Comparison of ENCODE assay signal across 8 cellular contexts in the genomic region with DNA sequence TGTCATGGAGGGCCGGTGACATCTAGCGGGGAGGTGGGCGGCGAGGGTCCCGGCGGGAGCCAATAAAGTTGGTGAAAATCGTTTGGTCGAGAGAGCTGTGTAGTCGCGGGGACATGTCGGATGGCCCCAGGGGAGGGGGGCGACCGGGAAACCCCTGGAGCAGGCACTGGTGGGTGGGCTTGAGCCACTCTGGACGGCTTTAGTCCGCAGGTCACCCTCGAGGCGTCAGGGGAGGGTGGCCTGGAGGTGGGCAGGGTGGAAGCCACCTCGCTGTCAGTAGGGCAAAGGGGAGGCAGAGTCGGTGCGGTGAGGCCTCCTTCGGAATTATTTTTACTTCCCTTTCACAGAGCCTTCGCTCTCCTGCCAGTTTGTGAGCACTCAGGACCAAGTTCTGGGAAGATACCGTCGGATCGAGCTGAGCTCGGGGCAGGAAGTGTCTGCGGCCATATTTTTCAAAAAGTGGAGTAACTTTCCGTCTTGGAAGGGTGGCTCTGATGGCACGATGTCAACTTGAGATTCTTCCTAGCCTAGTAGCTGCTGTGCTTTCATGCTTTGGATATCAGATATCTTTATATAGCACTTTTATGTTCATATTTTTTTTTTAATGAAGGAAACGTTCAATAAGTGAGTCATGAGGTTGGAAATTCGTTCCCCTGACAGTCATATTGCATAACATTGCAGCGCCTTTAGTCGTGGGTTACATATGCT. TPM values are rescaled to one million over a fixed set of nuclear protein-coding genes. Genes with fewer than 3 reads are reported as not detected.
DNase-seq lines count a peak whose midpoint lies in the region; ATAC-seq, FAIRE-seq and TF ChIP-seq lines count a peak whose summit lies in the region.

No MANE protein-coding gene starts in this region.

- H3K4me3 ChIP-seq in endothelial cell of umbilical vein (replicated peaks in 1 of 3; ENCODE audit: insufficient read depth in 1 of 3, low read depth in 1 of 3, low read length in 3 of 3) (peak overlapping the region; percentile 50 to 78 (median 56)), SJCRH30 (no peak overlapping the region)

- FAIRE-seq in endothelial cell of umbilical vein (lab: Jason Lieb, UNC): peak; percentile 66

- no peaks in the 10 kb centered on the region for H3K27me3 Mint-ChIP-seq in activated CD8-positive, alpha-beta T cell treated with anti-CD3 and anti-CD28 coated beads for 36 hours
- H3K27me3 Mint-ChIP-seq in mesothelial cell of epicardium (ENCODE audit: low read depth): no peaks in the 10 kb centered on the region

- POLR2A ChIA-PET in activated CD8-positive, alpha-beta T cell treated with anti-CD3 and anti-CD28 coated beads for 36 hours (lab: Charles Lee): interaction anchor here (0.6 to 2.9 kb wide), 13 partner anchors 9 to 409 kb away, joined by 3 to 15 read pairs (median 4); a partner anchor contains a TSS
- POLR2A ChIA-PET in endothelial cell of umbilical vein (lab: Charles Lee): interaction anchor here (1.6 kb wide), 1 partner anchor 28 kb away, joined by 6 read pairs; a partner anchor contains a TSS

- no TSS peak for BruUV-seq in endothelial cell of umbilical vein (replicated peaks; lab: Mats Ljungman, UMichigan)

- H3K4me1 Mint-ChIP-seq in activated CD8-positive, alpha-beta T cell treated with anti-CD3 and anti-CD28 coated beads for 36 hours (ENCODE audit: low read depth): peaks cover 30% of the 10 kb centered on the region
- H3K4me1 Mint-ChIP-seq in mesothelial cell of epicardium: peaks cover 46% of the 10 kb centered on the region

- no peaks in the 10 kb centered on the region for H3K9me1 ChIP-seq in endothelial cell of umbilical vein (replicated peaks; ENCODE audit: control insufficient read depth, extremely low read depth, insufficient read depth, low read length)

- H3K27ac ChIP-seq in endothelial cell of umbilical vein (ENCODE audit: insufficient read depth, low read depth, low read length) (peak overlapping the region; percentile 77), substantia nigra (ENCODE audit: low read depth, low read length, poor library complexity, severe bottlenecking) (peak overlapping the region; percentile 79), SJCRH30 (no peak overlapping the region)

- peak overlapping the region; percentile 80 for H3K9ac ChIP-seq in endothelial cell of umbilical vein (replicated peaks; ENCODE audit: extremely low read depth, insufficient read depth, low read length)

- H3K4me1 ChIP-seq in endothelial cell of umbilical vein (ENCODE audit: control insufficient read depth, extremely low read depth, insufficient read depth, low read length) (peaks cover 18% of the 10 kb centered on the region), SJCRH30 (no peaks in the 10 kb centered on the region)

- H3K27ac Mint-ChIP-seq in activated CD8-positive, alpha-beta T cell treated with anti-CD3 and anti-CD28 coated beads for 36 hours: peak overlapping the region; percentile 91
- H3K27ac Mint-ChIP-seq in mesothelial cell of epicardium: peak overlapping the region; percentile 98

- intact Hi-C loops in activated CD8-positive, alpha-beta T cell treated with anti-CD3 and anti-CD28 coated beads for 36 hours (cut with micrococcal nuclease): loop anchor here (1.0 to 5.0 kb wide), 3 partner anchors 27 to 383 kb away; a partner anchor contains a TSS
- intact Hi-C loops in endothelial cell of umbilical vein (cut with micrococcal nuclease): loop anchor here (1.0 to 5.0 kb wide), 8 partner anchors 28 to 1107 kb away; a partner anchor contains a TSS

- H3K27me3 ChIP-seq in endothelial cell of umbilical vein (ENCODE audit: control insufficient read depth in 2 of 2, insufficient read depth in 2 of 2, low read length in 2 of 2): no peaks in the 10 kb centered on the region
- H3K27me3 ChIP-seq in SJCRH30: no peaks in the 10 kb centered on the region

- H3K9me3 Mint-ChIP-seq in activated CD8-positive, alpha-beta T cell treated with anti-CD3 and anti-CD28 coated beads for 36 hours: no peaks in the 10 kb centered on the region
- H3K9me3 Mint-ChIP-seq in mesothelial cell of epicardium: no peaks in the 10 kb centered on the region

- no peaks in the 10 kb centered on the region for H4K20me1 ChIP-seq in endothelial cell of umbilical vein (replicated peaks; ENCODE audit: control insufficient read depth, extremely low read depth, insufficient read depth, low read length)

- H3K36me3 Mint-ChIP-seq in activated CD8-positive, alpha-beta T cell treated with anti-CD3 and anti-CD28 coated beads for 36 hours (ENCODE audit: low read depth): peaks cover 14% of the 10 kb centered on the region
- no peaks in the 10 kb centered on the region for H3K36me3 Mint-ChIP-seq in mesothelial cell of epicardium

- H3K4me2 ChIP-seq in endothelial cell of umbilical vein (ENCODE audit: insufficient read depth, low read length): peak overlapping the region; percentile 79

- H3K79me2 ChIP-seq in endothelial cell of umbilical vein (ENCODE audit: control insufficient read depth, insufficient read depth, low read length): peaks cover 19% of the 10 kb centered on the region

- dilution Hi-C loops in endothelial cell of umbilical vein (cut with MboI; ENCODE audit: extremely low pct_ligation_motif_present, low sequenced_read_pairs): no loop called here

- DNase-seq in AG08396 (ENCODE audit: low spot score) (peak; percentile 32), HuH-7.5 (ENCODE audit: low spot score) (peak; percentile 44), endothelial cell of umbilical vein (ENCODE audit: low read depth, low spot score) (peak; percentile 73), mesothelial cell of epicardium (ENCODE audit: low spot score in 2 of 2, unreplicated experiment in 2 of 2) (peak in 1 of 2 experiments; percentile 52), substantia nigra (lab: John Stamatoyannopoulos, UW) (peak in 18 of 49 donors; percentile 13 to 61 (median 43)), SJCRH30 (no peak), HPDE6-E6E7 (ENCODE audit: extremely low spot score) (no peak)
- peak; percentile 39 for DNase-seq in activated CD8-positive, alpha-beta T cell treated with anti-CD3 and anti-CD28 coated beads for 36 hours

- TF ChIP-seq CTCF in activated CD8-positive, alpha-beta T cell treated with anti-CD3 and anti-CD28 coated beads for 36 hours (IDR thresholded peaks at IDR 0.05): no peak
- TF ChIP-seq CTCF in endothelial cell of umbilical vein (IDR thresholded peaks at IDR 0.05; ENCODE audit: extremely low read depth in 1 of 2, insufficient read depth in 1 of 2, low read depth in 1 of 2, low read length in 2 of 2): no peak
- TF ChIP-seq CTCF in mesothelial cell of epicardium (IDR thresholded peaks at IDR 0.05; ENCODE audit: unreplicated experiment): no peak

- peak overlapping the region; percentile 92 for H3K4me3 Mint-ChIP-seq in activated CD8-positive, alpha-beta T cell treated with anti-CD3 and anti-CD28 coated beads for 36 hours
- peak overlapping the region; percentile 96 for H3K4me3 Mint-ChIP-seq in mesothelial cell of epicardium

- H3K9me3 ChIP-seq in endothelial cell of umbilical vein (replicated peaks; ENCODE audit: control insufficient read depth, insufficient read depth, low read length) (no peaks in the 10 kb centered on the region), SJCRH30 (replicated peaks) (no peaks in the 10 kb centered on the region)

- no peaks in the 10 kb centered on the region for H3K36me3 ChIP-seq in endothelial cell of umbilical vein (ENCODE audit: control insufficient read depth in 2 of 2, extremely low read depth in 1 of 2, insufficient read depth in 2 of 2, low read length in 2 of 2)
- H3K36me3 ChIP-seq in SJCRH30: no peaks in the 10 kb centered on the region

- no peak for ATAC-seq in activated CD8-positive, alpha-beta T cell treated with anti-CD3 and anti-CD28 coated beads for 36 hours

- TF ChIP-seq POLR2A in endothelial cell of umbilical vein (IDR thresholded peaks at IDR 0.05; ENCODE audit: low read depth, low read length): peak; percentile 48

- CTCF ChIA-PET in activated CD8-positive, alpha-beta T cell treated with anti-CD3 and anti-CD28 coated beads for 36 hours (lab: Charles Lee): interaction anchor here (0.6 to 3.9 kb wide), 13 partner anchors 9 to 537 kb away, joined by 3 to 17 read pairs (median 4); a partner anchor contains a TSS
- CTCF ChIA-PET in endothelial cell of umbilical vein (lab: Charles Lee): interaction anchor here (0.7 to 2.4 kb wide), 14 partner anchors 9 to 1070 kb away, joined by 3 to 11 read pairs (median 4); a partner anchor contains a TSS

- H2AFZ ChIP-seq in endothelial cell of umbilical vein (ENCODE audit: low read depth, low read length): peak overlapping the region; percentile 73

RNA-seq across cellular contexts. Expression of a gene that starts 28.2 kb away (rescaled TPM):
- 100 to 1,000 TPM; 123 to 130 TPM for total RNA-seq in activated CD8-positive, alpha-beta T cell treated with anti-CD3 and anti-CD28 coated beads for 36 hours
- total RNA-seq in endothelial cell of umbilical vein: 70.5 and 77.1 TPM in 2 replicates
- polyA plus RNA-seq in endothelial cell of umbilical vein: 10.6 and 11.4 TPM in 2 replicates
- 16.2 and 18.0 TPM in 2 replicates for polyA plus RNA-seq in endothelial cell of umbilical vein (2011; cell fraction: cytosol; rRNA removed)
- polyA plus RNA-seq in endothelial cell of umbilical vein (2011; cell fraction: nucleus; rRNA removed): 15.8 and 20.5 TPM in 2 replicates
- polyA plus RNA-seq in endothelial cell of umbilical vein (2012): 37.7 and 52.5 TPM in 2 replicates
- 12.4 and 15.2 TPM in 2 replicates for polyA minus RNA-seq in endothelial cell of umbilical vein
- polyA minus RNA-seq in endothelial cell of umbilical vein (2011; cell fraction: cytosol; rRNA and poly(A)+ RNA removed): 13.0 TPM
- polyA minus RNA-seq in endothelial cell of umbilical vein (2011; cell fraction: nucleus; rRNA and poly(A)+ RNA removed): 15.1 and 27.6 TPM in 2 replicates
- 72.8 to 81.5 TPM (median 77.0 TPM) in 3 replicates for total RNA-seq in mesothelial cell of epicardium
- 50.6 and 65.1 TPM in 2 replicates for total RNA-seq in SJCRH30 (2014; rRNA removed; shearing (Covaris generic))

RNA-seq across cellular contexts. Expression of a gene that starts 28.4 kb away (rescaled TPM):
- total RNA-seq in activated CD8-positive, alpha-beta T cell treated with anti-CD3 and anti-CD28 coated beads for 36 hours: 1 to 10 TPM; 3.3 to 4.2 TPM
- total RNA-seq in endothelial cell of umbilical vein (1.1 and 1.3 TPM in 2 replicates), mesothelial cell of epicardium (1.3 to 1.7 TPM (median 1.4 TPM) in 3 replicates)
- polyA plus RNA-seq in endothelial cell of umbilical vein: 0.52 and 0.57 TPM in 2 replicates
- polyA plus RNA-seq in endothelial cell of umbilical vein (2011; cell fraction: cytosol; rRNA removed): 0.87 and 1.1 TPM in 2 replicates
- polyA plus RNA-seq in endothelial cell of umbilical vein (2011; cell fraction: nucleus; rRNA removed): 0.81 and 1.2 TPM in 2 replicates
- 2.5 and 2.8 TPM in 2 replicates for polyA plus RNA-seq in endothelial cell of umbilical vein (2012)
- polyA minus RNA-seq in endothelial cell of umbilical vein: 0.19 and 3.8 TPM in 2 replicates
- polyA minus RNA-seq in endothelial cell of umbilical vein (2011; cell fraction: cytosol; rRNA and poly(A)+ RNA removed): not detected
- polyA minus RNA-seq in endothelial cell of umbilical vein (2011; cell fraction: nucleus; rRNA and poly(A)+ RNA removed): 0.67 and 1.3 TPM in 2 replicates
- total RNA-seq in SJCRH30 (2014; rRNA removed; shearing (Covaris generic)): 1.2 and 1.8 TPM in 2 replicates

RNA-seq across cellular contexts. Expression of a gene that starts 38.9 kb away (rescaled TPM):
- not detected for total RNA-seq in activated CD8-positive, alpha-beta T cell treated with anti-CD3 and anti-CD28 coated beads for 36 hours
- 0.25 and 0.35 TPM in 2 replicates for total RNA-seq in endothelial cell of umbilical vein
- 0.33 and 0.37 TPM in 2 replicates for polyA plus RNA-seq in endothelial cell of umbilical vein
- 0.25 and 0.28 TPM in 2 replicates for polyA plus RNA-seq in endothelial cell of umbilical vein (2011; cell fraction: cytosol; rRNA removed)
- 1.8 and 2.2 TPM in 2 replicates for polyA plus RNA-seq in endothelial cell of umbilical vein (2011; cell fraction: nucleus; rRNA removed)
- 0.29 and 0.74 TPM in 2 replicates for polyA plus RNA-seq in endothelial cell of umbilical vein (2012)
- 1.00 and 1.9 TPM in 2 replicates for polyA minus RNA-seq in endothelial cell of umbilical vein
- polyA minus RNA-seq in endothelial cell of umbilical vein (2011; cell fraction: cytosol; rRNA and poly(A)+ RNA removed): not detected
- 1.5 and 1.8 TPM in 2 replicates for polyA minus RNA-seq in endothelial cell of umbilical vein (2011; cell fraction: nucleus; rRNA and poly(A)+ RNA removed)
- 1.4 to 1.5 TPM (median 1.5 TPM) in 3 replicates for total RNA-seq in mesothelial cell of epicardium
- not detected in 2 replicates for total RNA-seq in SJCRH30 (2014; rRNA removed; shearing (Covaris generic))

Comparison
In these comparisons a context has a peak if more than half of its experiments do, and no peak if none do; other contexts are left out.
1. DNase-seq: peak in AG08396 (single experiment), HuH-7.5 (single experiment), activated CD8-positive, alpha-beta T cell treated with anti-CD3 and anti-CD28 coated beads for 36 hours (single experiment) and endothelial cell of umbilical vein (single experiment); none in SJCRH30 (0 of 2) and HPDE6-E6E7 (single experiment).